1 cellular context compared by ENCODE assay signal in genomic region chr12:70444903-70445302, GRCh38.
TF ChIP-seq lines count a peak whose summit lies in the region.

No MANE protein-coding gene starts in this region.

TF ChIP-seq in H1, 55 proteins besides CTCF, POLR2A, EP300 and RAD21 (continued from another document):
- TF ChIP-seq CHD7 (IDR thresholded peaks at IDR 0.05; ENCODE audit: insufficient replicate concordance, low read length), result no peak
- no peak for TF ChIP-seq TAF7 (optimal IDR thresholded peaks at IDR 0.05; ENCODE audit: borderline replicate concordance, low read depth, low read length)
- TF ChIP-seq CBX8 (IDR thresholded peaks at IDR 0.05; ENCODE audit: borderline replicate concordance, low read depth, low read length), result no peak
- TF ChIP-seq HDAC2 (IDR thresholded peaks at IDR 0.05; ENCODE audit: borderline replicate concordance in 1 of 2, low read depth in 2 of 2, low read length in 2 of 2), result no peak
- TF ChIP-seq RXRA (IDR thresholded peaks at IDR 0.05; ENCODE audit: insufficient read depth, low read depth, low read length), result no peak
- TF ChIP-seq MAX (IDR thresholded peaks at IDR 0.05), result no peak
